Comparison of ENCODE assay signal across 29 cellular contexts in the genomic region with DNA sequence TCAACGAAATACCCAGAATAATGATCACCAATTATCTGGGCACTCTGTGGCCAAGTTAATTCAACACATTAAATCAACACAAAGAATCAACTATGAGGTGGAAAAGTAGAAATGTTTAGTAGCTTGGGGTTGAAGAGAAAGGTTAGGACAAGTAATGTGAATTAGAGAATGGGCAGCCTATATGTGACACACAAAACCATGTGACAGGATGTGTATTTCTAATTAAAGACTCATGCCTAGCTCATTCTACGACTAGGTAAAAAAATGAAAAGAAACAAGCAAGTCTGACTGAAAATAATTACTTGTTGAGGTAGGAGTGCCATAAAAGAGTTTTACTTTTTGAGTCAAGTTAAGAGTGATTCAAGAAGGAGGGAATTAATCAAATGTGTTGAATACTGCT.
"Had no signal": no experiment of that assay in that cellular context is flagged by ENCODE, and none has a peak within 500 bp of the region (broad histone marks: within the 10 kb centered on the region; RNA-seq: fewer than 3 reads in every experiment).

No MANE protein-coding gene starts in this region.

- FAIRE-seq: keratinocyte, pancreas, urothelium cell line had no signal

- H3K4me1 ChIP-seq: left lung, lower lobe of right lung, pancreas, prostate gland, stomach, testis, thyroid gland, transverse colon, upper lobe of left lung had no signal

- H3K27me3 ChIP-seq: left lung, pancreas, stomach, testis, thyroid gland, transverse colon, upper lobe of left lung had no signal

- H3K36me3 ChIP-seq: left lung, lower lobe of right lung, pancreas, prostate gland, stomach, thyroid gland, transverse colon, upper lobe of left lung had no signal

- DNase-seq: hippocampal formation; kidney glomerular epithelial cell; left colon; left lung; lower lobe of right lung; mammary epithelial cell; mesenchymal stem cell; naive thymus-derived CD8-positive, alpha-beta T cell; nucleus accumbens; pancreas; posterior cingulate gyrus; retina; right cardiac atrium; stimulated activated CD4-positive, alpha-beta T cell treated with anti-CD3 and anti-CD28 coated beads, Interleukin-12 subunit alpha, Interleukin-12 subunit beta, amount 100 ng/mL, for 4 hours; stimulated activated CD4-positive, alpha-beta T cell treated with anti-CD3 and anti-CD28 coated beads, Interleukin-15, amount 100 ng/mL, for 24 hours; stimulated activated CD4-positive, alpha-beta T cell treated with anti-CD3 and anti-CD28 coated beads, Interleukin-2, amount 100 ng/mL, for 24 hours; stimulated activated CD4-positive, alpha-beta T cell treated with anti-CD3 and anti-CD28 coated beads, Interleukin-4, amount 100 ng/mL, for 1 hour; stimulated activated naive B cell treated with anti-CD40 and anti-IgM and Interleukin-4, amounts not matched to agents 10 μg/mL and 1 μg/mL and 100 μg/mL, for 72 hours; stimulated activated naive CD8-positive, alpha-beta T cell treated with anti-CD3 and anti-CD28 coated beads, Interleukin-15, Interleukin-2, amounts not matched to agents 100 U/mL and 50 U/mL, for 24 hours; stomach; testis; thyroid gland; transverse colon; upper lobe of left lung had no signal

- H3K27ac ChIP-seq: left lung, lower lobe of right lung, pancreas, prostate gland, skin epidermis, stomach, testis, thyroid gland, transverse colon, upper lobe of left lung had no signal

- ATAC-seq: left colon; left lung; lower lobe of right lung; naive thymus-derived CD8-positive, alpha-beta T cell; pancreas; right cardiac atrium; sciatic nerve; stimulated activated naive B cell treated with anti-CD40 and anti-IgM and Interleukin-4, amounts not matched to agents 10 μg/mL and 1 μg/mL and 100 μg/mL, for 72 hours; stimulated activated naive CD8-positive, alpha-beta T cell treated with anti-CD3 and anti-CD28 coated beads, Interleukin-15, Interleukin-2, amounts not matched to agents 100 U/mL and 50 U/mL, for 24 hours had no signal

- H3K4me3 ChIP-seq: left lung, lower lobe of right lung, pancreas, prostate gland, skin epidermis, stomach, testis, thyroid gland, transverse colon, upper lobe of left lung had no signal

- H3K9me3 ChIP-seq: lower lobe of right lung, pancreas, prostate gland, testis, thyroid gland, transverse colon, upper lobe of left lung had no signal
